Comparison of ENCODE assay signal across 31 cellular contexts in the genomic region with DNA sequence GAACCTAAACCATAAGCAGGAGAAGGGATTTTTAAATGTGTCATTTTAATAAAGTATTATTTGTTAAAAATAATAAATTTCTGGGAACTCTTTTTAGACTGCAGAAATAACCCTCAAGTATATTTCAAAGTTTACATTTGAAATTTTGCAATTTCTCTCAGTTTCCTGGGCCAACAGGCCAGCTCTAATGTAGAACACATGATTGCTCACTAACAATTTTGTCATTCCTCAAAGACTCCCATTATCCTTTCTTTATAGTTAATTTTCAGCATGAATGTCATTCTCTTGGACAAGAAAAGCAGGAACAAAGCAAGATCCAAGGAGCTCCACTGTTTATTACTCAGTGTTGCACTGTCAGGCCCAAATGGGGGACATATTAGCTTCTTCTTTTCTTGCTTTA.
"Had no signal": no experiment of that assay in that cellular context is flagged by ENCODE, and none has a peak within 500 bp of the region (broad histone marks: within the 10 kb centered on the region; RNA-seq: fewer than 3 reads in every experiment).

No MANE protein-coding gene starts in this region.

- H3K4me1 ChIP-seq: ascending aorta had no signal

- H3K4me3 ChIP-seq: ascending aorta, cardiac muscle cell had no signal

- H3K27me3 ChIP-seq: ascending aorta, cardiac muscle cell had no signal

- H3K36me3 ChIP-seq: ascending aorta, cardiac muscle cell had no signal

- DNase-seq: activated B cell treated with CpG ODN at 0.5 μM for 24 hours; activated CD4-positive, alpha-beta memory T cell treated with anti-CD3 and anti-CD28 coated beads for 36 hours; activated CD4-positive, alpha-beta T cell treated with anti-CD3 and anti-CD28 coated beads for 4 hours; activated CD4-positive, alpha-beta T cell treated with anti-CD3 and anti-CD28 coated beads, Interleukin-2, amount 10 ng/mL, durations not matched to agents 24 days and 14 days; activated CD4-positive, alpha-beta T cell treated with anti-CD3 and anti-CD28 coated beads, Interleukin-2, amount 50 U/mL, for 1 hour; activated CD4-positive, alpha-beta T cell treated with anti-CD3 and anti-CD28 coated beads, Interleukin-2, amount 50 U/mL, for 4 hours; activated CD4-positive, CD25-positive, alpha-beta regulatory T cell treated with anti-CD3 and anti-CD28 coated beads, Interleukin-2, amount 50 U/mL, for 72 hours; activated CD8-positive, alpha-beta memory T cell treated with anti-CD3 and anti-CD28 coated beads, Interleukin-2, amount 50 U/mL, for 4 hours; activated CD8-positive, alpha-beta T cell treated with anti-CD3 and anti-CD28 coated beads for 36 hours; activated effector memory CD4-positive, alpha-beta T cell treated with anti-CD3 and anti-CD28 coated beads, Interleukin-2, amount 50 U/mL, for 16 hours; activated gamma-delta T cell treated with Interleukin-2 at 50 U/mL for 16 hours; activated naive CD4-positive, alpha-beta T cell; activated naive CD4-positive, alpha-beta T cell treated with anti-CD3 and anti-CD28 coated beads for 36 hours; activated naive CD4-positive, alpha-beta T cell treated with anti-CD3 and anti-CD28 coated beads, Interleukin-2, amount 50 U/mL, for 16 hours; activated naive CD8-positive, alpha-beta T cell treated with anti-CD3 and anti-CD28 coated beads for 36 hours; activated T-cell treated with anti-CD3 and anti-CD28 coated beads for 4 hours; activated T-cell treated with anti-CD3 and anti-CD28 coated beads, Interleukin-2, amount 50 U/mL, for 1 hour; activated T-cell treated with anti-CD3 and anti-CD28 coated beads, Interleukin-2, amount 50 U/mL, for 4 hours; activated T-cell treated with anti-CD3 and anti-CD28 coated beads, Interleukin-2, amount 50 U/mL, for 72 hours; amygdala; anterior cingulate cortex; caudate nucleus; cerebellar nuclear complex; T-helper 1 cell; T-helper 2 cell; T-helper 9 cell had no signal

- H3K27ac ChIP-seq: ascending aorta, cardiac muscle cell, VCaP had no signal

- H3K9me3 ChIP-seq: ascending aorta had no signal

- ATAC-seq: activated CD8-positive, alpha-beta T cell treated with anti-CD3 and anti-CD28 coated beads for 36 hours; activated naive CD4-positive, alpha-beta T cell treated with anti-CD3 and anti-CD28 coated beads, Interleukin-2, amount 50 U/mL, for 72 hours; activated T-cell treated with anti-CD3 and anti-CD28 coated beads, Interleukin-2, amount 50 U/mL, for 4 hours; activated T-cell treated with anti-CD3 and anti-CD28 coated beads, Interleukin-2, amount 50 U/mL, for 72 hours; activated T-helper 17 cell treated with anti-CD3 and anti-CD28 coated beads, Interleukin-2, amount 50 U/mL, for 72 hours had no signal
